ENCODE assay signal across 8 cellular contexts in the genomic region with DNA sequence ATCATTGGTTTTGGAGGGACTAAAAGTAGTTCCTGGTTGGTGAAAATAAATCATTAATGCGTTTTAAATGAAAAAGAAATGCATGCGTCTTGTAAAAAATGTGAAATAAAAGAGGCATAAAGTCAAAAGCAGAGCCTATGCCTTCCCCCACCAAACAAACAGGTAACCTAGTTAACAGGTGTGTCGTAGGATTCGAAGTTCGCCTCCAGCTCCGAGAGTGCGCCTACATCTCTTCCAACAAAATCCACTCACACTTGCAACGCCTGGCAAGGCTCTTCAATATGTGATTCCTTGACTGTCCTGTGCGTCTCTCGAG. TPM values are rescaled to one million over a fixed set of nuclear protein-coding genes. Genes with fewer than 3 reads are reported as not detected.
DNase-seq lines count a peak whose midpoint lies in the region; ATAC-seq lines count a peak whose summit lies in the region.

No MANE protein-coding gene starts in this region.

- H3K27me3 ChIP-seq in iPS DF 6.9 (ENCODE audit: control insufficient read depth, insufficient read depth, low read length) (no peaks in the 10 kb centered on the region), stomach smooth muscle (ENCODE audit: control insufficient read depth in 1 of 2, insufficient read depth in 2 of 2, low read length in 2 of 2) (no peaks in the 10 kb centered on the region)

- no peak for ATAC-seq in HG02840 (IDR thresholded peaks at IDR 0.05; ENCODE audit: low FRiP score, unreplicated experiment)

- H3K4me1 ChIP-seq in iPS DF 6.9 (ENCODE audit: control insufficient read depth, insufficient read depth, low read length) (peaks cover 3% of the 10 kb centered on the region; the same call in 1 of the 2 replicates), stomach smooth muscle (ENCODE audit: control insufficient read depth, insufficient read depth, low read length) (peaks cover 17% of the 10 kb centered on the region)

- H3K9me3 ChIP-seq in iPS DF 6.9 (ENCODE audit: control insufficient read depth, insufficient read depth, low read length) (no peaks in the 10 kb centered on the region), stomach smooth muscle (ENCODE audit: control insufficient read depth in 2 of 2, low read length in 2 of 2) (no peaks in the 10 kb centered on the region)

- H3K27ac Mint-ChIP-seq in activated CD4-positive, alpha-beta T cell treated with anti-CD3 and anti-CD28 coated beads, Interleukin-2, amount 10 ng/mL, durations not matched to agents 7 days and 5 days: peak overlapping the region; percentile 98
- peak overlapping the region; percentile 96 for H3K27ac Mint-ChIP-seq in activated T-helper 1 cell treated with anti-CD3 and anti-CD28 coated beads, Interleukin-12 subunit alpha, Interleukin-12 subunit beta, Interleukin-2, Interleukin-4 antibody, amounts not matched to agents 30 ng/mL and 10 ng/mL and 1 ng/mL, durations not matched to agents 14 hours and 24 hours and 36 hours

- H3K27me3 Mint-ChIP-seq in activated CD4-positive, alpha-beta T cell treated with anti-CD3 and anti-CD28 coated beads, Interleukin-2, amount 10 ng/mL, durations not matched to agents 7 days and 5 days: no peaks in the 10 kb centered on the region
- H3K27me3 Mint-ChIP-seq in activated T-helper 1 cell treated with anti-CD3 and anti-CD28 coated beads, Interleukin-12 subunit alpha, Interleukin-12 subunit beta, Interleukin-2, Interleukin-4 antibody, amounts not matched to agents 30 ng/mL and 10 ng/mL and 1 ng/mL, durations not matched to agents 14 hours and 24 hours and 36 hours (ENCODE audit: insufficient read depth): no peaks in the 10 kb centered on the region

- no peak overlapping the region for H3K27ac ChIP-seq in iPS DF 6.9 (ENCODE audit: low read length)
- H3K27ac ChIP-seq in stomach smooth muscle (ENCODE audit: low read length): peak overlapping the region; percentile 96

- H3K4me3 Mint-ChIP-seq in activated CD4-positive, alpha-beta T cell treated with anti-CD3 and anti-CD28 coated beads, Interleukin-2, amount 10 ng/mL, durations not matched to agents 7 days and 5 days: peak overlapping the region; percentile 98
- peak overlapping the region; percentile 94 for H3K4me3 Mint-ChIP-seq in activated T-helper 1 cell treated with anti-CD3 and anti-CD28 coated beads, Interleukin-12 subunit alpha, Interleukin-12 subunit beta, Interleukin-2, Interleukin-4 antibody, amounts not matched to agents 30 ng/mL and 10 ng/mL and 1 ng/mL, durations not matched to agents 14 hours and 24 hours and 36 hours

- H3K4me1 Mint-ChIP-seq in activated CD4-positive, alpha-beta T cell treated with anti-CD3 and anti-CD28 coated beads, Interleukin-2, amount 10 ng/mL, durations not matched to agents 7 days and 5 days: peaks cover 48% of the 10 kb centered on the region
- H3K4me1 Mint-ChIP-seq in activated T-helper 1 cell treated with anti-CD3 and anti-CD28 coated beads, Interleukin-12 subunit alpha, Interleukin-12 subunit beta, Interleukin-2, Interleukin-4 antibody, amounts not matched to agents 30 ng/mL and 10 ng/mL and 1 ng/mL, durations not matched to agents 14 hours and 24 hours and 36 hours (ENCODE audit: low read depth): peaks cover 49% of the 10 kb centered on the region

- H3K9me3 Mint-ChIP-seq in activated CD4-positive, alpha-beta T cell treated with anti-CD3 and anti-CD28 coated beads, Interleukin-2, amount 10 ng/mL, durations not matched to agents 7 days and 5 days: no peaks in the 10 kb centered on the region
- H3K9me3 Mint-ChIP-seq in activated T-helper 1 cell treated with anti-CD3 and anti-CD28 coated beads, Interleukin-12 subunit alpha, Interleukin-12 subunit beta, Interleukin-2, Interleukin-4 antibody, amounts not matched to agents 30 ng/mL and 10 ng/mL and 1 ng/mL, durations not matched to agents 14 hours and 24 hours and 36 hours: no peaks in the 10 kb centered on the region

- H3K36me3 Mint-ChIP-seq in activated CD4-positive, alpha-beta T cell treated with anti-CD3 and anti-CD28 coated beads, Interleukin-2, amount 10 ng/mL, durations not matched to agents 7 days and 5 days (ENCODE audit: low read depth): peaks cover 25% of the 10 kb centered on the region
- H3K36me3 Mint-ChIP-seq in activated T-helper 1 cell treated with anti-CD3 and anti-CD28 coated beads, Interleukin-12 subunit alpha, Interleukin-12 subunit beta, Interleukin-2, Interleukin-4 antibody, amounts not matched to agents 30 ng/mL and 10 ng/mL and 1 ng/mL, durations not matched to agents 14 hours and 24 hours and 36 hours (ENCODE audit: low read depth): peaks cover 3% of the 10 kb centered on the region

- peak overlapping the region; percentile 41; the same call in 1 of the 2 replicates for H3K4me3 ChIP-seq in iPS DF 6.9 (ENCODE audit: low read length)
- peak overlapping the region; percentile 77 to 90 for H3K4me3 ChIP-seq in stomach smooth muscle (ENCODE audit: low read length in 2 of 2)

- CTCF ChIA-PET in activated CD4-positive, alpha-beta T cell treated with anti-CD3 and anti-CD28 coated beads, Interleukin-2, amount 10 ng/mL, durations not matched to agents 7 days and 5 days (lab: Charles Lee): interaction anchor here (0.5 to 1.2 kb wide), 3 partner anchors 11 to 51 kb away, joined by 3 to 5 read pairs (median 4); no protein-coding TSS in a partner anchor

- no peak for DNase-seq in activated CD4-positive, alpha-beta T cell treated with anti-CD3 and anti-CD28 coated beads, Interleukin-2, amount 10 ng/mL, durations not matched to agents 7 days and 5 days
- DNase-seq in activated CD4-positive, alpha-beta T cell treated with anti-CD3 and anti-CD28 coated beads for 1 hour: no peak
- no peak for DNase-seq in activated T-helper 1 cell treated with anti-CD3 and anti-CD28 coated beads, Interleukin-12 subunit alpha, Interleukin-12 subunit beta, Interleukin-2, Interleukin-4 antibody, amounts not matched to agents 30 ng/mL and 10 ng/mL and 1 ng/mL, durations not matched to agents 14 hours and 24 hours and 36 hours (ENCODE audit: low spot score)
- no peak for DNase-seq in iPS DF 6.9 (ENCODE audit: low read depth, low spot score)
- DNase-seq in COLO829 (ENCODE audit: low spot score): no peak
- no peak for DNase-seq in HPDE6-E6E7 (ENCODE audit: extremely low spot score)

- intact Hi-C loops in activated T-helper 1 cell treated with anti-CD3 and anti-CD28 coated beads, Interleukin-12 subunit alpha, Interleukin-12 subunit beta, Interleukin-2, Interleukin-4 antibody, amounts not matched to agents 30 ng/mL and 10 ng/mL and 1 ng/mL, durations not matched to agents 14 hours and 24 hours and 36 hours (cut with micrococcal nuclease): no loop called here

- no CpG with 5 or more reads among the region's 10 CpGs for WGBS in iPS DF 6.9 (ENCODE audit: insufficient coverage, insufficient read length)

- H3K36me3 ChIP-seq in iPS DF 6.9 (ENCODE audit: control insufficient read depth, insufficient read depth, low read length) (no peaks in the 10 kb centered on the region), stomach smooth muscle (ENCODE audit: control insufficient read depth in 2 of 2, insufficient read depth in 2 of 2, low read length in 2 of 2) (peaks cover 7 to 10% of the 10 kb centered on the region in 2 donors)

- peak overlapping the region; percentile 87 to 99 for H3K9ac ChIP-seq in stomach smooth muscle (ENCODE audit: low read length in 2 of 2)

- POLR2A ChIA-PET in activated CD4-positive, alpha-beta T cell treated with anti-CD3 and anti-CD28 coated beads, Interleukin-2, amount 10 ng/mL, durations not matched to agents 7 days and 5 days (lab: Charles Lee): interaction anchor here (1.3 to 2.1 kb wide), 2 partner anchors 118 to 151 kb away, joined by 3 to 8 read pairs; a partner anchor contains a TSS

RNA-seq across cellular contexts. Expression of a gene that starts 0.7 kb away (rescaled TPM):
- 100 to 1,000 TPM in 1 of 2 experiments, 10 to 100 TPM in 1; 97.5 to 115 TPM for total RNA-seq in activated CD4-positive, alpha-beta T cell treated with anti-CD3 and anti-CD28 coated beads, Interleukin-2, amount 10 ng/mL, durations not matched to agents 7 days and 5 days
- 84.4 and 88.7 TPM in 2 replicates for total RNA-seq in activated T-helper 1 cell treated with anti-CD3 and anti-CD28 coated beads, Interleukin-12 subunit alpha, Interleukin-12 subunit beta, Interleukin-2, Interleukin-4 antibody, amounts not matched to agents 30 ng/mL and 10 ng/mL and 1 ng/mL, durations not matched to agents 14 hours and 24 hours and 36 hours
